Comparison of ENCODE assay signal across 8 cellular contexts in the genomic region with DNA sequence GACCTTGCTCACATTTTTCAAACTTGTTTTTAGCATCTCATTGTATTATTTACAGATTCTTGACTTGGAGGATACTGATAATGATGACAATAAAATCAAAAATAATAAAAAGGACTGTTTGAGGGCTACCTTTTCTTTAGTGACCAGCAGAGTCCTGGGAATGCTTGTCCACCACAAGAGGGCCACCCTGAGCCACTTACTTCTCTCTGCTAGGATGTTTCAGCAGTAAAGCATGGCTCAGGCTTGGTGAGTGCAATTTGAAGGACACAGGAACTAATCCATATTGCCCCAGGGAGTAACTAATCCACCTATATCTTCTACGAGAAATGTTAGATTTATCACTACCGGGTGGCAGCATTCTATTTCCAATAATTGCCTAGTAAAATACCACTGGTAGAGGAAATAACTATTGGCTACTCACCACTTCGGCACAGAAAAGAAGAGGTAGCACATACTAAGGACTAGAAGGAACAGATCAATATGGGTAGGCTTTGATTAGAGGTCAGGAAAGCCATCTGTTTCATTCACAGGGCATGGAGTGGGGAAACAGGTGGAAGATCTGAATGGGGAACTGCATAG. TPM values are rescaled to one million over a fixed set of nuclear protein-coding genes. Genes with fewer than 3 reads are reported as not detected.
DNase-seq lines count a peak whose midpoint lies in the region; ATAC-seq lines count a peak whose summit lies in the region.

No MANE protein-coding gene starts in this region.

- no peak overlapping the region for H2AFZ ChIP-seq in Karpas-422 (ENCODE audit: low read length)

- H3K9ac ChIP-seq in Karpas-422 (ENCODE audit: low read length), result no peak overlapping the region

- H3K36me3 ChIP-seq in Karpas-422 (ENCODE audit: insufficient read depth, low read length), result no peaks in the 10 kb centered on the region

- intact Hi-C loops in right cardiac atrium (cut with DNase I), result loop anchor here in 1 of 4 donors (10.0 kb wide), 1 partner anchor 80 kb away; no protein-coding TSS in a partner anchor
- intact Hi-C loops in sciatic nerve (cut with DNase I), result no loop called here

- no peaks in the 10 kb centered on the region for H3K79me2 ChIP-seq in Karpas-422 (ENCODE audit: low read length)

- H3K4me3 ChIP-seq in Karpas-422 (ENCODE audit: low read length), result no peak overlapping the region
- no peak overlapping the region for H3K4me3 ChIP-seq in right cardiac atrium (ENCODE audit: low read length)

- WGBS in right cardiac atrium, result 36% methylated on average over 3 of the region's 3 CpGs

- DNase-seq in GM03348 (ENCODE audit: low spot score) (peak; percentile 79), Karpas-422 (peak; percentile 74), SKM-1 treated with dmso at 0.1 percent for 144 hours (lab: John Stamatoyannopoulos, UW; ENCODE audit: unreplicated experiment) (peak; percentile 55), right cardiac atrium (peak; percentile 63 to 77 (median 66)), sciatic nerve (ENCODE audit: low spot score) (peak; percentile 86), GOT3 (lab: John Stamatoyannopoulos, UW) (no peak)
- DNase-seq in activated naive CD8-positive, alpha-beta T cell treated with anti-CD3 and anti-CD28 coated beads, Interleukin-2, amount 50 U/mL, for 16 hours (ENCODE audit: low read depth, low spot score), result peak; percentile 48

- peak; percentile 85 for ATAC-seq in GM21737 (IDR thresholded peaks at IDR 0.05; ENCODE audit: unreplicated experiment)
- peak; percentile 91 for ATAC-seq in right cardiac atrium
- ATAC-seq in sciatic nerve, result peak; percentile 87

- H3K4me1 ChIP-seq in Karpas-422 (ENCODE audit: low read length) (no peaks in the 10 kb centered on the region), right cardiac atrium (ENCODE audit: control insufficient read depth, insufficient read depth, low read length) (no peaks in the 10 kb centered on the region)

- no peaks in the 10 kb centered on the region for H3K27me3 ChIP-seq in Karpas-422 (ENCODE audit: low read length)
- no peaks in the 10 kb centered on the region for H3K27me3 ChIP-seq in right cardiac atrium (ENCODE audit: control insufficient read depth, insufficient read depth)

- no peaks in the 10 kb centered on the region for H4K20me1 ChIP-seq in Karpas-422 (ENCODE audit: insufficient read depth, low read depth, low read length)

- H3K27ac ChIP-seq in Karpas-422 (ENCODE audit: low read length) (no peak overlapping the region), right cardiac atrium (ENCODE audit: low read length) (no peak overlapping the region)

- no peak overlapping the region for H3K4me2 ChIP-seq in Karpas-422 (ENCODE audit: low read depth, low read length, poor library complexity, severe bottlenecking)

- no peaks in the 10 kb centered on the region for H3K9me3 ChIP-seq in Karpas-422 (ENCODE audit: low read length)
- no peaks in the 10 kb centered on the region for H3K9me3 ChIP-seq in right cardiac atrium (ENCODE audit: control insufficient read depth, low read length)

- H3K9me2 ChIP-seq in Karpas-422 (replicated peaks; ENCODE audit: insufficient read depth, low read length), result no peaks in the 10 kb centered on the region

RNA-seq across cellular contexts. Expression of gene KIAA0408, which starts 5.8 kb away (rescaled TPM):
- total RNA-seq in Karpas-422 (2014; rRNA removed; shearing (Covaris generic); ENCODE audit: low replicate concordance), result 0.22 TPM in 1 of 2 replicates, not detected in the other
- total RNA-seq in right cardiac atrium (1 to 10 TPM; 1.3 to 8.2 (median 3.8) TPM), sciatic nerve (45.3 TPM)
- 2.3 TPM for polyA plus RNA-seq in right cardiac atrium
